In genomic region chr2:239131521-239131920, GRCh38 we compare ENCODE assay signal across 20 cellular contexts.
"Had no signal": no experiment of that assay in that cellular context is flagged by ENCODE, and none has a peak within 500 bp of the region (broad histone marks: within the 10 kb centered on the region; RNA-seq: fewer than 3 reads in every experiment).

No MANE protein-coding gene starts in this region.

- H3K27ac Mint-ChIP-seq: activated CD4-positive, alpha-beta memory T cell treated with anti-CD3 and anti-CD28 coated beads, Interleukin-2, amount 10 ng/mL, durations not matched to agents 7 days and 5 days; activated CD8-positive, alpha-beta memory T cell treated with anti-CD3 and anti-CD28 coated beads, Interleukin-2, amount 10 ng/mL, durations not matched to agents 7 days and 5 days; activated naive CD8-positive, alpha-beta T cell treated with anti-CD3 and anti-CD28 coated beads, Interleukin-2, amount 10 ng/mL, durations not matched to agents 7 days and 5 days; neural progenitor cell; stimulated activated naive B cell treated with anti-CD40 and anti-IgM and Interleukin-4, amounts not matched to agents 10 μg/mL and 1 μg/mL and 100 μg/mL, for 72 hours had no signal

- H3K4me1 ChIP-seq: esophagus squamous epithelium, neural progenitor cell, tibial artery, vagina had no signal

- H3K4me1 Mint-ChIP-seq: activated CD4-positive, alpha-beta memory T cell treated with anti-CD3 and anti-CD28 coated beads, Interleukin-2, amount 10 ng/mL, durations not matched to agents 7 days and 5 days; activated CD8-positive, alpha-beta memory T cell treated with anti-CD3 and anti-CD28 coated beads, Interleukin-2, amount 10 ng/mL, durations not matched to agents 7 days and 5 days; activated naive CD8-positive, alpha-beta T cell treated with anti-CD3 and anti-CD28 coated beads, Interleukin-2, amount 10 ng/mL, durations not matched to agents 7 days and 5 days; stimulated activated naive B cell treated with anti-CD40 and anti-IgM and Interleukin-4, amounts not matched to agents 10 μg/mL and 1 μg/mL and 100 μg/mL, for 72 hours had no signal

- H3K4me3 ChIP-seq: esophagus squamous epithelium, left ventricle myocardium inferior, neural progenitor cell, spleen, tibial artery, vagina had no signal

- H3K9me3 ChIP-seq: esophagus squamous epithelium, left ventricle myocardium inferior, tibial artery, vagina had no signal

- H3K27me3 Mint-ChIP-seq: activated CD4-positive, alpha-beta memory T cell treated with anti-CD3 and anti-CD28 coated beads, Interleukin-2, amount 10 ng/mL, durations not matched to agents 7 days and 5 days; activated CD8-positive, alpha-beta memory T cell treated with anti-CD3 and anti-CD28 coated beads, Interleukin-2, amount 10 ng/mL, durations not matched to agents 7 days and 5 days; activated naive CD8-positive, alpha-beta T cell treated with anti-CD3 and anti-CD28 coated beads, Interleukin-2, amount 10 ng/mL, durations not matched to agents 7 days and 5 days; effector memory CD8-positive, alpha-beta T cell; stimulated activated naive B cell treated with anti-CD40 and anti-IgM and Interleukin-4, amounts not matched to agents 10 μg/mL and 1 μg/mL and 100 μg/mL, for 72 hours had no signal

- H3K27me3 ChIP-seq: brain microvascular endothelial cell, esophagus squamous epithelium, neural progenitor cell, spleen, tibial artery, vagina had no signal

- H3K36me3 ChIP-seq: neural progenitor cell had no signal

- DNase-seq: activated CD4-positive, alpha-beta memory T cell treated with anti-CD3 and anti-CD28 coated beads, Interleukin-2, amount 10 ng/mL, durations not matched to agents 7 days and 5 days; activated CD4-positive, alpha-beta T cell treated with anti-CD3 and anti-CD28 coated beads for 48 hours; activated CD4-positive, CD25-positive, alpha-beta regulatory T cell; activated CD8-positive, alpha-beta memory T cell treated with anti-CD3 and anti-CD28 coated beads, Interleukin-2, amount 10 ng/mL, durations not matched to agents 7 days and 5 days; activated naive CD4-positive, alpha-beta T cell; activated naive CD8-positive, alpha-beta T cell treated with anti-CD3 and anti-CD28 coated beads, Interleukin-2, amount 10 ng/mL, durations not matched to agents 7 days and 5 days; aorta; brain microvascular endothelial cell; dermis blood vessel endothelial cell; effector memory CD8-positive, alpha-beta T cell; esophagus squamous epithelium; left ventricle myocardium inferior; mammary epithelial cell; spleen; stimulated activated naive B cell treated with anti-CD40 and anti-IgM and Interleukin-4, amounts not matched to agents 10 μg/mL and 1 μg/mL and 100 μg/mL, for 72 hours; T-helper 1 cell; T-helper 9 cell; tibial artery had no signal

- H3K4me3 Mint-ChIP-seq: activated CD4-positive, alpha-beta memory T cell treated with anti-CD3 and anti-CD28 coated beads, Interleukin-2, amount 10 ng/mL, durations not matched to agents 7 days and 5 days; activated CD8-positive, alpha-beta memory T cell treated with anti-CD3 and anti-CD28 coated beads, Interleukin-2, amount 10 ng/mL, durations not matched to agents 7 days and 5 days; activated naive CD8-positive, alpha-beta T cell treated with anti-CD3 and anti-CD28 coated beads, Interleukin-2, amount 10 ng/mL, durations not matched to agents 7 days and 5 days; effector memory CD8-positive, alpha-beta T cell; neural progenitor cell; stimulated activated naive B cell treated with anti-CD40 and anti-IgM and Interleukin-4, amounts not matched to agents 10 μg/mL and 1 μg/mL and 100 μg/mL, for 72 hours had no signal

- ATAC-seq: activated CD8-positive, alpha-beta memory T cell treated with anti-CD3 and anti-CD28 coated beads, Interleukin-2, amount 10 ng/mL, durations not matched to agents 7 days and 5 days; effector memory CD8-positive, alpha-beta T cell; stimulated activated naive B cell treated with anti-CD40 and anti-IgM and Interleukin-4, amounts not matched to agents 10 μg/mL and 1 μg/mL and 100 μg/mL, for 72 hours had no signal

- H3K9me3 Mint-ChIP-seq: activated CD4-positive, alpha-beta memory T cell treated with anti-CD3 and anti-CD28 coated beads, Interleukin-2, amount 10 ng/mL, durations not matched to agents 7 days and 5 days; activated naive CD8-positive, alpha-beta T cell treated with anti-CD3 and anti-CD28 coated beads, Interleukin-2, amount 10 ng/mL, durations not matched to agents 7 days and 5 days; effector memory CD8-positive, alpha-beta T cell; neural progenitor cell had no signal

- H3K27ac ChIP-seq: brain microvascular endothelial cell, esophagus squamous epithelium, left ventricle myocardium inferior, neural progenitor cell, spleen, tibial artery, vagina had no signal
